In the genomic region with DNA sequence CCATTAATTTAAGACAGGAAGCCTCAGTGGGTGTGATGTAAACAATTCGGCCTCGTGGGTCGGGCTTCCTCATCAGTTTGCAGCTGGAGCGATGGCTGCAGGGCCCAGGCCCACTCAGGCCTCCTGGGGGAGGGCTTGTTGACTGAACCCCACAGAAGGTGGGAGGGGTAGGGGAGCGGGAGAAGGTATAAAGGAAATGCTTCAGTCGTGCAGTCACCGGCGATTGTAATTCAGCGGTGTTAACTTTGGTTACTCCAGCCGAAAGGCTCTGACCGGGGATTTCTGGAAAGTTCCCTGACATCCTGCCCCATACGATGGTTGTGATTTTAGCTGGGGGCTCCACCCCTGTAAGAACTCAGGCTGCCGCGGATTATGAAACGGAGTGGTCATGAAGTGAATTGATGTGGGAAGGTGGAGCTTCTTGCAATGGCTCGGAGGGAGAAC, we compare ENCODE assay signal across 8 cellular contexts.
A peak's percentile ranks its signal among the peaks of the same experiment; 100 is the strongest.
DNase-seq lines count a peak whose midpoint lies in the region; ATAC-seq and TF ChIP-seq lines count a peak whose summit lies in the region.

No MANE protein-coding gene starts in this region.

- POLR2A ChIA-PET in MCF 10A (lab: Yijun Ruan, JAX), result interaction anchor here (0.6 to 2.9 kb wide), 12 partner anchors 9 to 218 kb away, joined by 3 to 29 read pairs (median 4); no protein-coding TSS in a partner anchor

- H3K4me3 Mint-ChIP-seq in MCF 10A (ENCODE audit: unreplicated experiment), result peak overlapping the region; percentile 76
- peak overlapping the region; percentile 38 for H3K4me3 Mint-ChIP-seq in stimulated activated memory B cell treated with anti-CD40 and anti-IgM and Interleukin-4, amounts not matched to agents 10 μg/mL and 1 μg/mL and 100 μg/mL, for 72 hours

- DNase-seq in activated CD8-positive, alpha-beta memory T cell treated with anti-CD3 and anti-CD28 coated beads for 24 hours, result peak; percentile 59
- DNase-seq in activated CD8-positive, alpha-beta memory T cell treated with anti-CD3 and anti-CD28 coated beads, Interleukin-2, amount 50 U/mL, for 48 hours, result no peak
- DNase-seq in MCF 10A (ENCODE audit: unreplicated experiment) (peak; percentile 53), inferior parietal cortex (ENCODE audit: extremely low spot score) (peak; percentile 26)

- no peak for ATAC-seq in stimulated activated memory B cell treated with anti-CD40 and anti-IgM and Interleukin-4, amounts not matched to agents 10 μg/mL and 1 μg/mL and 100 μg/mL, for 72 hours
- no peak for ATAC-seq in HG02763 (IDR thresholded peaks at IDR 0.05; ENCODE audit: unreplicated experiment)
- no peak for ATAC-seq in HG02571 (IDR thresholded peaks at IDR 0.05; ENCODE audit: unreplicated experiment)
- no peak for ATAC-seq in HG02938 (IDR thresholded peaks at IDR 0.05; ENCODE audit: unreplicated experiment)

- no peaks in the 10 kb centered on the region for H3K27me3 Mint-ChIP-seq in MCF 10A (ENCODE audit: insufficient read depth, unreplicated experiment)
- peaks cover 43% of the 10 kb centered on the region for H3K27me3 Mint-ChIP-seq in stimulated activated memory B cell treated with anti-CD40 and anti-IgM and Interleukin-4, amounts not matched to agents 10 μg/mL and 1 μg/mL and 100 μg/mL, for 72 hours

- intact Hi-C loops in MCF 10A (cut with micrococcal nuclease), result loop anchor here (2.0 kb wide), 1 partner anchor 29 kb away; no protein-coding TSS in a partner anchor

- H3K27ac Mint-ChIP-seq in MCF 10A (ENCODE audit: low read depth, unreplicated experiment), result peak overlapping the region; percentile 49
- no peak overlapping the region for H3K27ac Mint-ChIP-seq in stimulated activated memory B cell treated with anti-CD40 and anti-IgM and Interleukin-4, amounts not matched to agents 10 μg/mL and 1 μg/mL and 100 μg/mL, for 72 hours

- BruUV-seq in MCF 10A (replicated peaks; lab: Mats Ljungman, UMichigan), result no TSS peak

- H3K4me1 Mint-ChIP-seq in MCF 10A (ENCODE audit: insufficient read depth, unreplicated experiment), result peaks cover 11% of the 10 kb centered on the region
- H3K4me1 Mint-ChIP-seq in stimulated activated memory B cell treated with anti-CD40 and anti-IgM and Interleukin-4, amounts not matched to agents 10 μg/mL and 1 μg/mL and 100 μg/mL, for 72 hours, result peaks cover 18% of the 10 kb centered on the region

- TF ChIP-seq CTCF in MCF 10A (IDR thresholded peaks at IDR 0.05; ENCODE audit: unreplicated experiment), result no peak

- H3K9me3 Mint-ChIP-seq in MCF 10A (ENCODE audit: unreplicated experiment), result peaks cover 4% of the 10 kb centered on the region
- H3K9me3 Mint-ChIP-seq in stimulated activated memory B cell treated with anti-CD40 and anti-IgM and Interleukin-4, amounts not matched to agents 10 μg/mL and 1 μg/mL and 100 μg/mL, for 72 hours, result peaks cover 5% of the 10 kb centered on the region

- no peaks in the 10 kb centered on the region for H3K36me3 Mint-ChIP-seq in MCF 10A (ENCODE audit: insufficient read depth, unreplicated experiment)
- H3K36me3 Mint-ChIP-seq in stimulated activated memory B cell treated with anti-CD40 and anti-IgM and Interleukin-4, amounts not matched to agents 10 μg/mL and 1 μg/mL and 100 μg/mL, for 72 hours, result no peaks in the 10 kb centered on the region

- CTCF ChIA-PET in MCF 10A (lab: Yijun Ruan, JAX), result interaction anchor here (0.5 to 4.0 kb wide), 22 partner anchors 9 to 286 kb away, joined by 3 to 23 read pairs (median 4); no protein-coding TSS in a partner anchor
